9 cellular contexts compared by ENCODE assay signal in genomic region chr22:31977141-31977781, GRCh38. TPM values are rescaled to one million over a fixed set of nuclear protein-coding genes. Genes with fewer than 3 reads are reported as not detected.
DNase-seq lines count a peak whose midpoint lies in the region; ATAC-seq, FAIRE-seq and TF ChIP-seq lines count a peak whose summit lies in the region.
"Had no signal": no experiment of that assay in that cellular context is flagged by ENCODE, and none has a peak within 500 bp of the region (broad histone marks: within the 10 kb centered on the region; RNA-seq: fewer than 3 reads in every experiment).

No MANE protein-coding gene starts in this region.

- ATAC-seq in pancreas (peak; percentile 84 to 91 (median 88)), GM18520 (IDR thresholded peaks at IDR 0.05; ENCODE audit: unreplicated experiment) (no peak)

- no peak for FAIRE-seq in pancreas (lab: Jason Lieb, UNC)
- FAIRE-seq: endometrium had no signal

- H3K9me3 Mint-ChIP-seq in activated T-helper 1 cell treated with anti-CD3 and anti-CD28 coated beads, Interleukin-12 subunit alpha, Interleukin-12 subunit beta, Interleukin-2, Interleukin-4 antibody, amounts not matched to agents 30 ng/mL and 10 ng/mL and 1 ng/mL, durations not matched to agents 14 hours and 24 hours and 36 hours: no peaks in the 10 kb centered on the region
- H3K9me3 Mint-ChIP-seq in type B pancreatic cell: no peaks in the 10 kb centered on the region

- H3K27me3 Mint-ChIP-seq in activated T-helper 1 cell treated with anti-CD3 and anti-CD28 coated beads, Interleukin-12 subunit alpha, Interleukin-12 subunit beta, Interleukin-2, Interleukin-4 antibody, amounts not matched to agents 30 ng/mL and 10 ng/mL and 1 ng/mL, durations not matched to agents 14 hours and 24 hours and 36 hours (ENCODE audit: insufficient read depth): peaks cover 10% of the 10 kb centered on the region
- peaks cover 9% of the 10 kb centered on the region for H3K27me3 Mint-ChIP-seq in type B pancreatic cell

- H3K9me3 ChIP-seq in Peyer's patch: no peaks in the 10 kb centered on the region
- H3K9me3 ChIP-seq in pancreas: no peaks in the 10 kb centered on the region

- TF ChIP-seq POLR2A in Peyer's patch (IDR thresholded peaks at IDR 0.05): no peak

- no peaks in the 10 kb centered on the region for H3K36me3 ChIP-seq in Peyer's patch
- no peaks in the 10 kb centered on the region for H3K36me3 ChIP-seq in pancreas

- TF ChIP-seq CTCF in LNCAP (IDR thresholded peaks at IDR 0.05): peak; percentile 80
- TF ChIP-seq CTCF in Peyer's patch (IDR thresholded peaks at IDR 0.05): peak in 5 of 6 experiments; percentile 59 to 90 (median 84)
- peak; percentile 72 for TF ChIP-seq CTCF in foreskin fibroblast (IDR thresholded peaks at IDR 0.05; ENCODE audit: low read depth, low read length)
- TF ChIP-seq CTCF in pancreas (IDR thresholded peaks at IDR 0.05): peak; percentile 39 to 70 (median 48)
- peak; percentile 83 for TF ChIP-seq CTCF in type B pancreatic cell (conservative IDR thresholded peaks at IDR 0.05)

- DNase-seq in ELF-1 (ENCODE audit: low read depth, low spot score) (peak; percentile 93), Peyer's patch (peak; percentile 77 to 94 (median 92)), foreskin fibroblast (peak; percentile 26 to 80), pancreas (peak; percentile 62 to 91 (median 78)), type B pancreatic cell (ENCODE audit: extremely low spot score, unreplicated experiment) (peak; percentile 77)
- DNase-seq in activated T-helper 1 cell treated with anti-CD3 and anti-CD28 coated beads, Interleukin-12 subunit alpha, Interleukin-12 subunit beta, Interleukin-2, Interleukin-4 antibody, amounts not matched to agents 30 ng/mL and 10 ng/mL and 1 ng/mL, durations not matched to agents 14 hours and 24 hours and 36 hours (ENCODE audit: low spot score): peak; percentile 60

- no peak overlapping the region for H3K4me3 Mint-ChIP-seq in activated T-helper 1 cell treated with anti-CD3 and anti-CD28 coated beads, Interleukin-12 subunit alpha, Interleukin-12 subunit beta, Interleukin-2, Interleukin-4 antibody, amounts not matched to agents 30 ng/mL and 10 ng/mL and 1 ng/mL, durations not matched to agents 14 hours and 24 hours and 36 hours
- no peak overlapping the region for H3K4me3 Mint-ChIP-seq in type B pancreatic cell

- H3K27ac ChIP-seq in Peyer's patch (peak overlapping the region in 2 of 4 donors; percentile 52 to 67), pancreas (no peak overlapping the region)

- 3 to 6% methylated on average over 9 of the region's 9 CpGs for WGBS in pancreas, 2 donors

- H3K4me3 ChIP-seq in Peyer's patch: no peak overlapping the region
- H3K4me3 ChIP-seq in foreskin fibroblast (ENCODE audit: low read depth in 1 of 2, low read length in 2 of 2): no peak overlapping the region
- H3K4me3 ChIP-seq in pancreas: no peak overlapping the region

- no peaks in the 10 kb centered on the region for H3K36me3 Mint-ChIP-seq in activated T-helper 1 cell treated with anti-CD3 and anti-CD28 coated beads, Interleukin-12 subunit alpha, Interleukin-12 subunit beta, Interleukin-2, Interleukin-4 antibody, amounts not matched to agents 30 ng/mL and 10 ng/mL and 1 ng/mL, durations not matched to agents 14 hours and 24 hours and 36 hours (ENCODE audit: low read depth)
- no peaks in the 10 kb centered on the region for H3K36me3 Mint-ChIP-seq in type B pancreatic cell

- H3K4me1 ChIP-seq in Peyer's patch: peaks cover 0 to 16% (median 3%) of the 10 kb centered on the region in 4 donors
- H3K4me1 ChIP-seq in pancreas: no peaks in the 10 kb centered on the region

- no peaks in the 10 kb centered on the region for H3K27me3 ChIP-seq in Peyer's patch
- H3K27me3 ChIP-seq in pancreas: no peaks in the 10 kb centered on the region

- no peak overlapping the region for H3K27ac Mint-ChIP-seq in activated T-helper 1 cell treated with anti-CD3 and anti-CD28 coated beads, Interleukin-12 subunit alpha, Interleukin-12 subunit beta, Interleukin-2, Interleukin-4 antibody, amounts not matched to agents 30 ng/mL and 10 ng/mL and 1 ng/mL, durations not matched to agents 14 hours and 24 hours and 36 hours
- peak overlapping the region; percentile 28 for H3K27ac Mint-ChIP-seq in type B pancreatic cell

- intact Hi-C loops in activated T-helper 1 cell treated with anti-CD3 and anti-CD28 coated beads, Interleukin-12 subunit alpha, Interleukin-12 subunit beta, Interleukin-2, Interleukin-4 antibody, amounts not matched to agents 30 ng/mL and 10 ng/mL and 1 ng/mL, durations not matched to agents 14 hours and 24 hours and 36 hours (cut with micrococcal nuclease): loop anchor here (1.0 to 5.0 kb wide), 5 partner anchors 104 to 496 kb away; no protein-coding TSS in a partner anchor
- intact Hi-C loops in pancreas (cut with DNase I): loop anchor here in 1 of 3 donors (10.0 kb wide), 1 partner anchor 498 kb away; the partner anchor contains the start of gene FBXO7

- no peaks in the 10 kb centered on the region for H3K4me1 Mint-ChIP-seq in activated T-helper 1 cell treated with anti-CD3 and anti-CD28 coated beads, Interleukin-12 subunit alpha, Interleukin-12 subunit beta, Interleukin-2, Interleukin-4 antibody, amounts not matched to agents 30 ng/mL and 10 ng/mL and 1 ng/mL, durations not matched to agents 14 hours and 24 hours and 36 hours (ENCODE audit: low read depth)
- H3K4me1 Mint-ChIP-seq in type B pancreatic cell (ENCODE audit: unreplicated experiment): peaks cover 4% of the 10 kb centered on the region

RNA-seq across cellular contexts. Expression of gene YWHAH, which starts 32.9 kb away (rescaled TPM):
- total RNA-seq in Peyer's patch (10 to 100 TPM; 58.8 to 76.9 (median 75.2) TPM), pancreas (100 to 1,000 TPM in 1 of 6 donors, 10 to 100 TPM in 5; 40.2 to 106 (median 48.0) TPM), type B pancreatic cell (ENCODE audit: low replicate concordance) (97.5 and 110 TPM in 2 replicates)
- total RNA-seq in activated T-helper 1 cell treated with anti-CD3 and anti-CD28 coated beads, Interleukin-12 subunit alpha, Interleukin-12 subunit beta, Interleukin-2, Interleukin-4 antibody, amounts not matched to agents 30 ng/mL and 10 ng/mL and 1 ng/mL, durations not matched to agents 14 hours and 24 hours and 36 hours: 128 and 139 TPM in 2 replicates
- polyA plus RNA-seq in pancreas: 10 to 100 TPM; 41.3 to 62.2 TPM
